1 cellular context compared by ENCODE assay signal in genomic region chr14:23568600-23569310, GRCh38.
TF ChIP-seq lines count a peak whose summit lies in the region.

No MANE protein-coding gene starts in this region.

TF ChIP-seq in HepG2, 621 proteins besides CTCF, POLR2A, EP300 and RAD21 (continued from another document and continues in another):
- TF ChIP-seq, protein P1, sequence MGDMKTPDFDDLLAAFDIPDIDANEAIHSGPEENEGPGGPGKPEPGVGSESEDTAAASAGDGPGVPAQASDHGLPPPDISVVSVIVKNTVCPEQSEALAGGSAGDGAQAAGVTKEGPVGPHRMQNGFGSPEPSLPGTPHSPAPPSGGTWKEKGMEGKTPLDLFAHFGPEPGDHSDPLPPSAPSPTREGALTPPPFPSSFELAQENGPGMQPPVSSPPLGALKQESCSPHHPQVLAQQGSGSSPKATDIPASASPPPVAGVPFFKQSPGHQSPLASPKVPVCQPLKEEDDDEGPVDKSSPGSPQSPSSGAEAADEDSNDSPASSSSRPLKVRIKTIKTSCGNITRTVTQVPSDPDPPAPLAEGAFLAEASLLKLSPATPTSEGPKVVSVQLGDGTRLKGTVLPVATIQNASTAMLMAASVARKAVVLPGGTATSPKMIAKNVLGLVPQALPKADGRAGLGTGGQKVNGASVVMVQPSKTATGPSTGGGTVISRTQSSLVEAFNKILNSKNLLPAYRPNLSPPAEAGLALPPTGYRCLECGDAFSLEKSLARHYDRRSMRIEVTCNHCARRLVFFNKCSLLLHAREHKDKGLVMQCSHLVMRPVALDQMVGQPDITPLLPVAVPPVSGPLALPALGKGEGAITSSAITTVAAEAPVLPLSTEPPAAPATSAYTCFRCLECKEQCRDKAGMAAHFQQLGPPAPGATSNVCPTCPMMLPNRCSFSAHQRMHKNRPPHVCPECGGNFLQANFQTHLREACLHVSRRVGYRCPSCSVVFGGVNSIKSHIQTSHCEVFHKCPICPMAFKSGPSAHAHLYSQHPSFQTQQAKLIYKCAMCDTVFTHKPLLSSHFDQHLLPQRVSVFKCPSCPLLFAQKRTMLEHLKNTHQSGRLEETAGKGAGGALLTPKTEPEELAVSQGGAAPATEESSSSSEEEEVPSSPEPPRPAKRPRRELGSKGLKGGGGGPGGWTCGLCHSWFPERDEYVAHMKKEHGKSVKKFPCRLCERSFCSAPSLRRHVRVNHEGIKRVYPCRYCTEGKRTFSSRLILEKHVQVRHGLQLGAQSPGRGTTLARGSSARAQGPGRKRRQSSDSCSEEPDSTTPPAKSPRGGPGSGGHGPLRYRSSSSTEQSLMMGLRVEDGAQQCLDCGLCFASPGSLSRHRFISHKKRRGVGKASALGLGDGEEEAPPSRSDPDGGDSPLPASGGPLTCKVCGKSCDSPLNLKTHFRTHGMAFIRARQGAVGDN (CRISPR knock-in tag; IDR thresholded peaks at IDR 0.05) = no peak
- TF ChIP-seq ZNF784 (CRISPR knock-in tag; IDR thresholded peaks at IDR 0.05; ENCODE audit: borderline replicate concordance) (0 out of 2 replicates have a peak, but pooled peaks have one; percentile 24), CHCHD3 (CRISPR knock-in tag; IDR thresholded peaks at IDR 0.05) (no peak), ZNF282 (IDR thresholded peaks at IDR 0.05; ENCODE audit: partially characterized antibody) (no peak), FOSL2 (CRISPR knock-in tag; IDR thresholded peaks at IDR 0.05) (no peak), ZMAT3 (CRISPR knock-in tag; conservative IDR thresholded peaks at IDR 0.05) (0 out of 2 replicates have a peak, but pooled peaks have one; percentile 37), RBAK (CRISPR knock-in tag; IDR thresholded peaks at IDR 0.05) (no peak), ARNTL (CRISPR knock-in tag; IDR thresholded peaks at IDR 0.05) (no peak), RBM39 (IDR thresholded peaks at IDR 0.05; ENCODE audit: low read depth, low read length, poor library complexity, severe bottlenecking) (no peak), ZNF138 (CRISPR knock-in tag; IDR thresholded peaks at IDR 0.05; ENCODE audit: low read depth) (no peak), MYNN (CRISPR knock-in tag; IDR thresholded peaks at IDR 0.05; ENCODE audit: low read depth) (0 out of 2 replicates have a peak, but pooled peaks have one; percentile 3), TBP (CRISPR knock-in tag; IDR thresholded peaks at IDR 0.05) (no peak), THYN1 (CRISPR knock-in tag; IDR thresholded peaks at IDR 0.05; ENCODE audit: borderline replicate concordance, low read depth) (0 out of 2 replicates have a peak, but pooled peaks have one; percentile 75), KLF12 (CRISPR knock-in tag; IDR thresholded peaks at IDR 0.05; ENCODE audit: borderline replicate concordance) (no peak), ZNF34 (CRISPR knock-in tag; IDR thresholded peaks at IDR 0.05; ENCODE audit: borderline replicate concordance) (no peak), SRF (IDR thresholded peaks at IDR 0.05; ENCODE audit: low read depth, low read length) (no peak), UBTF (CRISPR knock-in tag; IDR thresholded peaks at IDR 0.05) (no peak), PITX1 (CRISPR knock-in tag; IDR thresholded peaks at IDR 0.05) (no peak), HMGXB3 (CRISPR knock-in tag; IDR thresholded peaks at IDR 0.05; ENCODE audit: borderline replicate concordance) (no peak), BCLAF1 (IDR thresholded peaks at IDR 0.05) (no peak), ZNF766 (CRISPR knock-in tag; IDR thresholded peaks at IDR 0.05; ENCODE audit: borderline replicate concordance) (no peak), MATR3 (CRISPR knock-in tag; IDR thresholded peaks at IDR 0.05) (no peak), DNMT1 (CRISPR knock-in tag; IDR thresholded peaks at IDR 0.05) (no peak), ZNF572 (CRISPR knock-in tag; IDR thresholded peaks at IDR 0.05) (peak; percentile 80; the same call in 1 of the 2 replicates)
- TF ChIP-seq, protein P2, sequence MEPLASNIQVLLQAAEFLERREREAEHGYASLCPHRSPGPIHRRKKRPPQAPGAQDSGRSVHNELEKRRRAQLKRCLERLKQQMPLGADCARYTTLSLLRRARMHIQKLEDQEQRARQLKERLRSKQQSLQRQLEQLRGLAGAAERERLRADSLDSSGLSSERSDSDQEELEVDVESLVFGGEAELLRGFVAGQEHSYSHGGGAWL (CRISPR knock-in tag; IDR thresholded peaks at IDR 0.05) = no peak; the same call in none of the 2 replicates
- TF ChIP-seq, protein P3, sequence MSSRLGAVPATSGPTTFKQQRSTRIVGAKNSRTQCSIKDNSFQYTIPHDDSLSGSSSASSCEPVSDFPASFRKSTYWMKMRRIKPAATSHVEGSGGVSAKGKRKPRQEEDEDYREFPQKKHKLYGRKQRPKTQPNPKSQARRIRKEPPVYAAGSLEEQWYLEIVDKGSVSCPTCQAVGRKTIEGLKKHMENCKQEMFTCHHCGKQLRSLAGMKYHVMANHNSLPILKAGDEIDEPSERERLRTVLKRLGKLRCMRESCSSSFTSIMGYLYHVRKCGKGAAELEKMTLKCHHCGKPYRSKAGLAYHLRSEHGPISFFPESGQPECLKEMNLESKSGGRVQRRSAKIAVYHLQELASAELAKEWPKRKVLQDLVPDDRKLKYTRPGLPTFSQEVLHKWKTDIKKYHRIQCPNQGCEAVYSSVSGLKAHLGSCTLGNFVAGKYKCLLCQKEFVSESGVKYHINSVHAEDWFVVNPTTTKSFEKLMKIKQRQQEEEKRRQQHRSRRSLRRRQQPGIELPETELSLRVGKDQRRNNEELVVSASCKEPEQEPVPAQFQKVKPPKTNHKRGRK (CRISPR knock-in tag; IDR thresholded peaks at IDR 0.05) = 0 out of 2 replicates have a peak, but pooled peaks have one; percentile 64
- TF ChIP-seq, protein P4, sequence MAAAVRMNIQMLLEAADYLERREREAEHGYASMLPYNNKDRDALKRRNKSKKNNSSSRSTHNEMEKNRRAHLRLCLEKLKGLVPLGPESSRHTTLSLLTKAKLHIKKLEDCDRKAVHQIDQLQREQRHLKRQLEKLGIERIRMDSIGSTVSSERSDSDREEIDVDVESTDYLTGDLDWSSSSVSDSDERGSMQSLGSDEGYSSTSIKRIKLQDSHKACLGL (CRISPR knock-in tag; IDR thresholded peaks at IDR 0.05) = no peak
- TF ChIP-seq, protein P5, sequence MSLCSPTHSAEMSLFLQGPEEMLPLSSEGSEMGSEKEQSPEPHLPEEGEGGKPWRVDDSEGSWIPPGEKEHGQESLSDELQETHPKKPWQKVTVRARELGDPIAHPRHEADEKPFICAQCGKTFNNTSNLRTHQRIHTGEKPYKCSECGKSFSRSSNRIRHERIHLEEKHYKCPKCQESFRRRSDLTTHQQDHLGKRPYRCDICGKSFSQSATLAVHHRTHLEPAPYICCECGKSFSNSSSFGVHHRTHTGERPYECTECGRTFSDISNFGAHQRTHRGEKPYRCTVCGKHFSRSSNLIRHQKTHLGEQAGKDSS (CRISPR knock-in tag; IDR thresholded peaks at IDR 0.05; ENCODE audit: borderline replicate concordance, low read depth) = peak; percentile 52; the same call in 1 of the 2 replicates
- TF ChIP-seq, protein P6, sequence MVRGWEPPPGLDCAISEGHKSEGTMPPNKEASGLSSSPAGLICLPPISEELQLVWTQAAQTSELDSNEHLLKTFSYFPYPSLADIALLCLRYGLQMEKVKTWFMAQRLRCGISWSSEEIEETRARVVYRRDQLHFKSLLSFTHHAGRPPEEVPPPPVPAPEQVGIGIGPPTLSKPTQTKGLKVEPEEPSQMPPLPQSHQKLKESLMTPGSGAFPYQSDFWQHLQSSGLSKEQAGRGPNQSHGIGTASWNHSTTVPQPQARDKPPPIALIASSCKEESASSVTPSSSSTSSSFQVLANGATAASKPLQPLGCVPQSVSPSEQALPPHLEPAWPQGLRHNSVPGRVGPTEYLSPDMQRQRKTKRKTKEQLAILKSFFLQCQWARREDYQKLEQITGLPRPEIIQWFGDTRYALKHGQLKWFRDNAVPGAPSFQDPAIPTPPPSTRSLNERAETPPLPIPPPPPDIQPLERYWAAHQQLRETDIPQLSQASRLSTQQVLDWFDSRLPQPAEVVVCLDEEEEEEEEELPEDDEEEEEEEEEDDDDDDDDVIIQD (CRISPR knock-in tag; IDR thresholded peaks at IDR 0.05; ENCODE audit: low read depth) = no peak
- TF ChIP-seq, protein P7, sequence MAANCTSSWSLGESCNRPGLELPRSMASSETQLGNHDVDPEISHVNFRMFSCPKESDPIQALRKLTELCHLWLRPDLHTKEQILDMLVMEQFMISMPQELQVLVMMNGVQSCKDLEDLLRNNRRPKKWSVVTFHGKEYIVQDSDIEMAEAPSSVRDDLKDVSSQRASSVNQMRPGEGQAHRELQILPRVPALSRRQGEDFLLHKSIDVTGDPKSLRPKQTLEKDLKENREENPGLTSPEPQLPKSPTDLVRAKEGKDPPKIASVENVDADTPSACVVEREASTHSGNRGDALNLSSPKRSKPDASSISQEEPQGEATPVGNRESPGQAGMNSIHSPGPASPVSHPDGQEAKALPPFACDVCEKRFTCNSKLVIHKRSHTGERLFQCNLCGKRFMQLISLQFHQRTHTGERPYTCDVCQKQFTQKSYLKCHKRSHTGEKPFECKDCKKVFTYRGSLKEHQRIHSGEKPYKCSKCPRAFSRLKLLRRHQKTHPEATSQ (CRISPR knock-in tag; IDR thresholded peaks at IDR 0.05; ENCODE audit: borderline replicate concordance) = no peak
